ENCODE assay signal across 26 cellular contexts in genomic region chr22:48860557-48860956, GRCh38.
DNase-seq lines count a peak whose midpoint lies in the region; ATAC-seq and TF ChIP-seq lines count a peak whose summit lies in the region.
"Had no signal": no experiment of that assay in that cellular context is flagged by ENCODE, and none has a peak within 500 bp of the region (broad histone marks: within the 10 kb centered on the region; RNA-seq: fewer than 3 reads in every experiment).

No MANE protein-coding gene starts in this region.

- no peak overlapping the region for H3K27ac Mint-ChIP-seq in chondrocyte (ENCODE audit: unreplicated experiment)
- peak overlapping the region; percentile 44 for H3K27ac Mint-ChIP-seq in stimulated activated naive B cell treated with anti-CD40 and anti-IgM and Interleukin-4, amounts not matched to agents 10 μg/mL and 1 μg/mL and 100 μg/mL, for 72 hours
- H3K27ac Mint-ChIP-seq in stimulated activated effector memory CD8-positive, alpha-beta T cell treated with anti-CD3 and anti-CD28 coated beads, Interleukin-12 subunit alpha, Interleukin-12 subunit beta, amount 100 ng/mL, for 72 hours, result no peak overlapping the region
- H3K27ac Mint-ChIP-seq in immature natural killer cell, result no peak overlapping the region
- H3K27ac Mint-ChIP-seq: CD14-positive monocyte; CD4-positive, alpha-beta memory T cell; CD4-positive, CD25-positive, alpha-beta regulatory T cell; CD8-positive, alpha-beta memory T cell had no signal

- WGBS in GM23248 (ENCODE audit: low coverage in 1 of 2, low lambda C conversion rate in 2 of 2, missing lambda C conversion rate in 2 of 2), 2 experiments, result 74 to 79% methylated on average over 7 of the region's 7 CpGs

- H3K9me3 Mint-ChIP-seq in chondrocyte (ENCODE audit: low read depth) (peaks cover 7% of the 10 kb centered on the region), immature natural killer cell (no peaks in the 10 kb centered on the region)
- H3K9me3 Mint-ChIP-seq in stimulated activated naive B cell treated with anti-CD40 and anti-IgM and Interleukin-4, amounts not matched to agents 10 μg/mL and 1 μg/mL and 100 μg/mL, for 72 hours, result peaks cover 4 to 13% of the 10 kb centered on the region in 2 donors
- no peaks in the 10 kb centered on the region for H3K9me3 Mint-ChIP-seq in stimulated activated effector memory CD8-positive, alpha-beta T cell treated with anti-CD3 and anti-CD28 coated beads, Interleukin-12 subunit alpha, Interleukin-12 subunit beta, amount 100 ng/mL, for 72 hours

- no peaks in the 10 kb centered on the region for H3K9me2 ChIP-seq in GM23248 (ENCODE audit: insufficient read depth)

- no peaks in the 10 kb centered on the region for H3K36me3 ChIP-seq in GM23248 (ENCODE audit: low read depth)
- H3K36me3 ChIP-seq: BE2C, BLaER1 had no signal

- no peaks in the 10 kb centered on the region for H3K79me2 ChIP-seq in GM23248 (ENCODE audit: insufficient read depth)

- no peak overlapping the region for H3K4me2 ChIP-seq in GM23248 (ENCODE audit: unreplicated experiment)
- H3K4me2 ChIP-seq: BLaER1 had no signal

- H3K27ac ChIP-seq in GM23248, result no peak overlapping the region
- H3K27ac ChIP-seq: BLaER1 had no signal

- H3K4me3 ChIP-seq in GM23248, result no peak overlapping the region
- H3K4me3 ChIP-seq: BLaER1, GM12878 had no signal

- peaks cover 3% of the 10 kb centered on the region for H3K27me3 Mint-ChIP-seq in chondrocyte (ENCODE audit: low read depth)
- H3K27me3 Mint-ChIP-seq in stimulated activated naive B cell treated with anti-CD40 and anti-IgM and Interleukin-4, amounts not matched to agents 10 μg/mL and 1 μg/mL and 100 μg/mL, for 72 hours, result peaks cover 8 to 32% of the 10 kb centered on the region in 2 donors
- peaks cover 0 to 9% (median 0%) of the 10 kb centered on the region in 3 donors for H3K27me3 Mint-ChIP-seq in immature natural killer cell (ENCODE audit: low read depth in 3 of 3)
- H3K27me3 Mint-ChIP-seq: CD4-positive, CD25-positive, alpha-beta regulatory T cell had no signal

- H2AFZ ChIP-seq in GM23248, result no peak overlapping the region

- in situ Hi-C loops in GM23248 (cut with MboI), result no loop called here

- no peaks in the 10 kb centered on the region for H4K20me1 ChIP-seq in GM23248 (ENCODE audit: insufficient read depth)
- H4K20me1 ChIP-seq: BLaER1 had no signal

- no peaks in the 10 kb centered on the region for H3K36me3 Mint-ChIP-seq in chondrocyte (ENCODE audit: low read depth)
- H3K36me3 Mint-ChIP-seq in stimulated activated naive B cell treated with anti-CD40 and anti-IgM and Interleukin-4, amounts not matched to agents 10 μg/mL and 1 μg/mL and 100 μg/mL, for 72 hours, result no peaks in the 10 kb centered on the region
- H3K36me3 Mint-ChIP-seq in stimulated activated effector memory CD8-positive, alpha-beta T cell treated with anti-CD3 and anti-CD28 coated beads, Interleukin-12 subunit alpha, Interleukin-12 subunit beta, amount 100 ng/mL, for 72 hours, result no peaks in the 10 kb centered on the region
- no peaks in the 10 kb centered on the region for H3K36me3 Mint-ChIP-seq in immature natural killer cell
- H3K36me3 Mint-ChIP-seq: CD14-positive monocyte; CD4-positive, alpha-beta memory T cell; CD4-positive, CD25-positive, alpha-beta regulatory T cell; CD8-positive, alpha-beta memory T cell had no signal

- no peak overlapping the region for H3K9ac ChIP-seq in GM23248
- H3K9ac ChIP-seq: BLaER1 had no signal

- no peak for ATAC-seq in stimulated activated naive B cell treated with anti-CD40 and anti-IgM and Interleukin-4, amounts not matched to agents 10 μg/mL and 1 μg/mL and 100 μg/mL, for 72 hours (replicated peaks)
- no peak for ATAC-seq in stimulated activated effector memory CD8-positive, alpha-beta T cell treated with anti-CD3 and anti-CD28 coated beads, Interleukin-12 subunit alpha, Interleukin-12 subunit beta, amount 100 ng/mL, for 72 hours
- ATAC-seq: GM12878 had no signal

- H3F3A ChIP-seq in GM23248 (ENCODE audit: insufficient read depth), result no peaks in the 10 kb centered on the region

- TF ChIP-seq CTCF in chondrocyte (IDR thresholded peaks at IDR 0.05), result no peak

- H3K27me3 ChIP-seq in GM23248 (replicated peaks; ENCODE audit: insufficient read depth), result no peaks in the 10 kb centered on the region
- H3K27me3 ChIP-seq: BE2C had no signal

- no peaks in the 10 kb centered on the region for H3K9me3 ChIP-seq in GM23248 (ENCODE audit: low read depth)
- H3K9me3 ChIP-seq: BLaER1 had no signal

- H3K4me3 Mint-ChIP-seq in chondrocyte (ENCODE audit: unreplicated experiment) (no peak overlapping the region), immature natural killer cell (no peak overlapping the region)
- H3K4me3 Mint-ChIP-seq in stimulated activated naive B cell treated with anti-CD40 and anti-IgM and Interleukin-4, amounts not matched to agents 10 μg/mL and 1 μg/mL and 100 μg/mL, for 72 hours, result no peak overlapping the region
- no peak overlapping the region for H3K4me3 Mint-ChIP-seq in stimulated activated effector memory CD8-positive, alpha-beta T cell treated with anti-CD3 and anti-CD28 coated beads, Interleukin-12 subunit alpha, Interleukin-12 subunit beta, amount 100 ng/mL, for 72 hours
- H3K4me3 Mint-ChIP-seq: CD14-positive monocyte; CD4-positive, alpha-beta memory T cell; CD4-positive, CD25-positive, alpha-beta regulatory T cell; CD8-positive, alpha-beta memory T cell had no signal

- peak; percentile 36 for DNase-seq in chondrocyte (ENCODE audit: low spot score)
- DNase-seq in mesenteric fat pad (ENCODE audit: low spot score), result peak; percentile 26
- DNase-seq in posterior vena cava (ENCODE audit: low spot score), result peak; percentile 74
- DNase-seq in stimulated activated naive B cell treated with anti-CD40 and anti-IgM and Interleukin-4, amounts not matched to agents 10 μg/mL and 1 μg/mL and 100 μg/mL, for 72 hours, result no peak
- DNase-seq in stimulated activated effector memory CD8-positive, alpha-beta T cell treated with anti-CD3 and anti-CD28 coated beads, Interleukin-12 subunit alpha, Interleukin-12 subunit beta, amount 100 ng/mL, for 72 hours (ENCODE audit: low spot score in 2 of 2), result no peak
- DNase-seq in GM23248, result no peak
- DNase-seq in immature natural killer cell, result no peak
- no peak for DNase-seq in activated CD4-positive, alpha-beta T cell treated with anti-CD3 and anti-CD28 coated beads, Interleukin-2, amount 50 U/mL, for 48 hours
- DNase-seq: 8988T; ACHN; BE2C; C1 segment of cervical spinal cord; CD4-positive, alpha-beta memory T cell; CD4-positive, CD25-positive, alpha-beta regulatory T cell; COR-L47; DMS 273 treated with DMSO at 0.1 percent for 48 hours; DMS153; DMS53; DMS79; DND-41; EL; GDM1 had no signal

- intact Hi-C loops in posterior vena cava (cut with DNase I), result no loop called here

- no peaks in the 10 kb centered on the region for H3K4me1 ChIP-seq in GM23248 (ENCODE audit: insufficient read depth)
- H3K4me1 ChIP-seq: BE2C, BLaER1 had no signal

- no peaks in the 10 kb centered on the region for H3K4me1 Mint-ChIP-seq in chondrocyte (ENCODE audit: low read depth)
- peaks cover 0 to 4% of the 10 kb centered on the region in 2 donors for H3K4me1 Mint-ChIP-seq in stimulated activated naive B cell treated with anti-CD40 and anti-IgM and Interleukin-4, amounts not matched to agents 10 μg/mL and 1 μg/mL and 100 μg/mL, for 72 hours
- H3K4me1 Mint-ChIP-seq in stimulated activated effector memory CD8-positive, alpha-beta T cell treated with anti-CD3 and anti-CD28 coated beads, Interleukin-12 subunit alpha, Interleukin-12 subunit beta, amount 100 ng/mL, for 72 hours, result no peaks in the 10 kb centered on the region
- no peaks in the 10 kb centered on the region for H3K4me1 Mint-ChIP-seq in immature natural killer cell
- H3K4me1 Mint-ChIP-seq: CD14-positive monocyte; CD4-positive, alpha-beta memory T cell; CD4-positive, CD25-positive, alpha-beta regulatory T cell; CD8-positive, alpha-beta memory T cell had no signal

Comparison
In these comparisons a context has a peak if more than half of its experiments do, and no peak if none do; other contexts are left out.
1. DNase-seq: peak in chondrocyte (single experiment), mesenteric fat pad (single experiment) and posterior vena cava (single experiment); none in stimulated activated naive B cell treated with anti-CD40 and anti-IgM and Interleukin-4, amounts not matched to agents 10 μg/mL and 1 μg/mL and 100 μg/mL, for 72 hours (single experiment), stimulated activated effector memory CD8-positive, alpha-beta T cell treated with anti-CD3 and anti-CD28 coated beads, Interleukin-12 subunit alpha, Interleukin-12 subunit beta, amount 100 ng/mL, for 72 hours (0 of 2), GM23248 (single experiment), immature natural killer cell (0 of 3) and activated CD4-positive, alpha-beta T cell treated with anti-CD3 and anti-CD28 coated beads, Interleukin-2, amount 50 U/mL, for 48 hours (0 of 2).